Comparison of ENCODE assay signal across 19 cellular contexts in the genomic region with DNA sequence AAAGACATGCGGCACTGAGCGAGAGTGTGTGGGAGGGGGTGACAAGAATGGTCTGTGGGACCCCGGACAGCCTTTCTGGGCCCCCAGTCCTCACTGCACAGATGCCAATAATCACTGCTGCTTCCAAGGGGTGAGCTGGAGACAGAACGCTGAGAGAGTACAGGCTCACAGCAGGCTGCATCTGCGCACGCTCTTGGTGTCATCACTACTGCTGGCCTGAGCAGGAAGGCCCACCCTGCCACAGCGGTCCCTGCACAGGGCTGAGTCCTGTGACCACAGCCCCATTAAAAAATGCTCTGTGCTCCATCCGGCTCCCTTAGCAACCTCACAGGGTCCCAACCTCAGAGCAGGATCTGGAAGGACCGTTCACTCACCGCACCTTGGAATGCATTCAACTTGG.
"Had no signal": no experiment of that assay in that cellular context is flagged by ENCODE, and none has a peak within 500 bp of the region (broad histone marks: within the 10 kb centered on the region; RNA-seq: fewer than 3 reads in every experiment).

No MANE protein-coding gene starts in this region.

- H3K27ac ChIP-seq: colonic mucosa, epithelial cell of prostate, foreskin keratinocyte, gastroesophageal sphincter, heart left ventricle, hepatocyte, left lung, lower lobe of right lung had no signal

- DNase-seq: colonic mucosa; cortex of kidney; effector CD8-positive, alpha-beta T cell; effector memory CD8-positive, alpha-beta T cell; endodermal cell; erythroblast; foreskin keratinocyte; heart left ventricle; hypothalamus; immature natural killer cell; left cardiac atrium; left lung; left ventricle myocardium superior; lower lobe of right lung; mesenchymal stem cell; mucosa of descending colon had no signal

- H3K4me3 ChIP-seq: colonic mucosa, gastroesophageal sphincter, heart left ventricle, hepatocyte, left lung, lower lobe of right lung, mucosa of descending colon had no signal

- H3K4me1 ChIP-seq: colonic mucosa, foreskin keratinocyte, gastroesophageal sphincter, heart left ventricle, left lung, lower lobe of right lung had no signal

- H3K9me3 ChIP-seq: colonic mucosa, gastroesophageal sphincter, heart left ventricle, left lung, lower lobe of right lung, mucosa of descending colon had no signal

- H3K36me3 ChIP-seq: colonic mucosa, gastroesophageal sphincter, heart left ventricle, left lung, lower lobe of right lung had no signal

- H3K27me3 ChIP-seq: colonic mucosa, foreskin keratinocyte, heart left ventricle, hepatocyte, left lung had no signal

- H3K4me2 ChIP-seq: hepatocyte had no signal

- H2AFZ ChIP-seq: hepatocyte had no signal
